ENCODE assay signal across 16 cellular contexts in genomic region chr5:33690736-33691135, GRCh38.
DNase-seq lines count a peak whose midpoint lies in the region; ATAC-seq, FAIRE-seq and TF ChIP-seq lines count a peak whose summit lies in the region.
"Had no signal": no experiment of that assay in that cellular context is flagged by ENCODE, and none has a peak within 500 bp of the region (broad histone marks: within the 10 kb centered on the region; RNA-seq: fewer than 3 reads in every experiment).

No MANE protein-coding gene starts in this region.

- peaks cover 16% of the 10 kb centered on the region for H3K9me3 Mint-ChIP-seq in endodermal cell

- no peaks in the 10 kb centered on the region for H3K79me2 ChIP-seq in HepG2 (ENCODE audit: insufficient read depth, low read length)

- ATAC-seq in HepG2, result no peak

- H3K9ac ChIP-seq in HepG2 (ENCODE audit: insufficient read depth, low read depth, low read length) (no peak overlapping the region), endodermal cell (ENCODE audit: extremely low read depth, low read length, poor library complexity, severe bottlenecking) (no peak overlapping the region)

- peaks cover 23% of the 10 kb centered on the region for H3K36me3 Mint-ChIP-seq in endodermal cell (ENCODE audit: low read depth)

- WGBS in HepG2 (ENCODE audit: low lambda C conversion rate), result 48% methylated on average over 8 of the region's 8 CpGs
- 97 to 100% methylated on average over 5 to 8 of the region's 8 CpGs for WGBS in endodermal cell (ENCODE audit: insufficient coverage in 1 of 2, insufficient read length in 1 of 2), 2 experiments

- H3K4me3 Mint-ChIP-seq in endodermal cell, result no peak overlapping the region

- no TSS peak for BruUV-seq in HepG2 (replicated peaks; lab: Mats Ljungman, UMichigan)

- no peak overlapping the region for H3K4me2 ChIP-seq in HepG2 (ENCODE audit: low read depth, low read length)

- H3K27me3 Mint-ChIP-seq in endodermal cell (ENCODE audit: insufficient read depth), result no peaks in the 10 kb centered on the region

- H2AFZ ChIP-seq in HepG2 (ENCODE audit: low read length), result no peak overlapping the region

- no peaks in the 10 kb centered on the region for H4K20me1 ChIP-seq in HepG2 (ENCODE audit: insufficient read depth, low read length)

- POLR2A ChIA-PET in HepG2 (lab: Yijun Ruan, JAX), result no interaction called here

- H3K4me1 ChIP-seq in HepG2 (ENCODE audit: insufficient read depth, low read length) (no peaks in the 10 kb centered on the region), endodermal cell (ENCODE audit: control insufficient read depth, insufficient read depth, low read length) (no peaks in the 10 kb centered on the region)
- H3K4me1 ChIP-seq: colonic mucosa, HAP-1, vagina had no signal

- peaks cover 10% of the 10 kb centered on the region for H3K4me1 Mint-ChIP-seq in endodermal cell

- TF ChIP-seq CTCF in AG09319 (IDR thresholded peaks at IDR 0.05; ENCODE audit: low read depth, low read length) (no peak), astrocyte of the spinal cord (IDR thresholded peaks at IDR 0.05; ENCODE audit: low read depth, low read length) (no peak), kidney epithelial cell (IDR thresholded peaks at IDR 0.05; ENCODE audit: insufficient read depth, low read length, poor library complexity, severe bottlenecking) (no peak), HepG2 (CRISPR knock-in tag; IDR thresholded peaks at IDR 0.05) (no peak), endodermal cell (conservative IDR thresholded peaks at IDR 0.05) (no peak)

- no peak overlapping the region for H3K27ac Mint-ChIP-seq in endodermal cell

- CTCF ChIA-PET in HepG2 (lab: Yijun Ruan, JAX; ENCODE audit: low intra/inter-chr PET ratio, low total read pairs), result no interaction called here

- intact Hi-C loops in HepG2 (cut with micrococcal nuclease; ENCODE audit: unreplicated experiment), result no loop called here

- TF ChIP-seq RAD21 in HepG2 (CRISPR knock-in tag; IDR thresholded peaks at IDR 0.05), result no peak

- no peak for FAIRE-seq in HepG2 (lab: Jason Lieb, UNC)
- FAIRE-seq: frontal cortex had no signal

- H3K36me3 ChIP-seq in kidney epithelial cell (ENCODE audit: control insufficient read depth, insufficient read depth, low read length) (no peaks in the 10 kb centered on the region), HepG2 (replicated peaks in 1 of 2; ENCODE audit: control insufficient read depth in 1 of 2, insufficient read depth in 2 of 2, low read length in 2 of 2) (no peaks in the 10 kb centered on the region), endodermal cell (ENCODE audit: control insufficient read depth, insufficient read depth, low read length) (no peaks in the 10 kb centered on the region)
- H3K36me3 ChIP-seq: colonic mucosa, HAP-1, vagina had no signal

- peak; percentile 82 for DNase-seq in AG09319 (ENCODE audit: extremely low read depth, low read depth)
- DNase-seq in HT1080 (ENCODE audit: low read depth), result peak; percentile 94
- DNase-seq in astrocyte of the spinal cord (ENCODE audit: low read depth, low spot score), result peak; percentile 93
- peak; percentile 73 for DNase-seq in kidney epithelial cell (ENCODE audit: low read depth)
- no peak for DNase-seq in HepG2 (ENCODE audit: low spot score)
- no peak for DNase-seq in cerebellum (ENCODE audit: low spot score)
- DNase-seq in NCI-H524 treated with DMSO at 0.1 percent for 48 hours (lab: John Stamatoyannopoulos, UW), result no peak
- DNase-seq in endodermal cell, result no peak
- DNase-seq: activated naive CD4-positive, alpha-beta T cell; colonic mucosa; islet precursor cell; NCI-H2029 treated with DMSO at 0.1 percent for 48 hours; NCI-H774 had no signal

- H3K9me3 ChIP-seq in HepG2 (ENCODE audit: low read length), result peaks cover 7% of the 10 kb centered on the region; the same call in 1 of the 2 replicates
- peaks cover 34% of the 10 kb centered on the region for H3K9me3 ChIP-seq in endodermal cell (ENCODE audit: control insufficient read depth, low read length)
- H3K9me3 ChIP-seq: colonic mucosa, HAP-1, vagina had no signal

- TF ChIP-seq EP300 in HepG2 (IDR thresholded peaks at IDR 0.05; ENCODE audit: low read depth in 2 of 2, low read length in 2 of 2) (no peak), HepG2 (CRISPR knock-in tag; IDR thresholded peaks at IDR 0.05; ENCODE audit: borderline replicate concordance) (no peak)

- in situ Hi-C loops in astrocyte of the spinal cord (cut with HindIII; ENCODE audit: low sequenced_read_pairs), result no loop called here
- in situ Hi-C loops in HepG2 (cut with HindIII; ENCODE audit: extremely low pct_ligation_motif_present, low pct_unique_long_range_greater_than_20kb), result no loop called here

- no peak for TF ChIP-seq POLR2A in HepG2 (IDR thresholded peaks at IDR 0.05; ENCODE audit: insufficient read depth in 1 of 2, low read depth in 2 of 2, low read length in 2 of 2)

- H3K27me3 ChIP-seq in kidney epithelial cell (ENCODE audit: control insufficient read depth, insufficient read depth, low read length) (no peaks in the 10 kb centered on the region), HepG2 (ENCODE audit: control insufficient read depth in 1 of 2, insufficient read depth in 2 of 2, low read length in 2 of 2) (0 out of 5 replicates have a peak, but pooled peaks cover 0 to 4% of the 10 kb centered on the region in 2 experiments), endodermal cell (ENCODE audit: control insufficient read depth, insufficient read depth, low read length, poor library complexity, severe bottlenecking) (no peaks in the 10 kb centered on the region)
- H3K27me3 ChIP-seq: colonic mucosa, vagina had no signal

- H3K4me3 ChIP-seq in astrocyte of the spinal cord (ENCODE audit: low read depth, low read length), result no peak overlapping the region
- no peak overlapping the region for H3K4me3 ChIP-seq in kidney epithelial cell (ENCODE audit: low read depth, low read length)
- no peak overlapping the region for H3K4me3 ChIP-seq in HepG2 (replicated peaks in 1 of 3; ENCODE audit: insufficient read depth in 1 of 3, low read depth in 2 of 3, low read length in 3 of 3)
- no peak overlapping the region for H3K4me3 ChIP-seq in endodermal cell (ENCODE audit: low read length)
- H3K4me3 ChIP-seq: colonic mucosa, HAP-1, vagina had no signal

- H3K27ac ChIP-seq in HepG2 (ENCODE audit: extremely low read length, insufficient read depth, low read length) (no peak overlapping the region), endodermal cell (ENCODE audit: low read depth, low read length) (no peak overlapping the region)
- H3K27ac ChIP-seq: colonic mucosa, vagina had no signal

TF ChIP-seq in HepG2, 621 proteins besides CTCF, POLR2A, EP300 and RAD21:
- no peak for TF ChIP-seq HNRNPUL1 (IDR thresholded peaks at IDR 0.05; ENCODE audit: low read depth, low read length)
- no peak for TF ChIP-seq HIC2 (CRISPR knock-in tag; IDR thresholded peaks at IDR 0.05; ENCODE audit: low read depth)
- no peak for TF ChIP-seq RELA (CRISPR knock-in tag; IDR thresholded peaks at IDR 0.05)
- no peak for TF ChIP-seq ZNF44 (CRISPR knock-in tag; IDR thresholded peaks at IDR 0.05)
- no peak for TF ChIP-seq ZZZ3 (CRISPR knock-in tag; IDR thresholded peaks at IDR 0.05; ENCODE audit: borderline replicate concordance)
- TF ChIP-seq MED8 (CRISPR knock-in tag; IDR thresholded peaks at IDR 0.05; ENCODE audit: insufficient replicate concordance), result no peak

Comparison
In these comparisons a context has a peak if more than half of its experiments do, and no peak if none do; other contexts are left out.
1. DNase-seq: peak in AG09319 (single experiment), HT1080 (single experiment), astrocyte of the spinal cord (single experiment) and kidney epithelial cell (single experiment); none in HepG2 (single experiment), cerebellum (single experiment), NCI-H524 treated with DMSO at 0.1 percent for 48 hours (single experiment) and endodermal cell (single experiment).